ENCODE assay signal across 9 cellular contexts in genomic region chr7:92830532-92831110, GRCh38. TPM values are rescaled to one million over a fixed set of nuclear protein-coding genes. Genes with fewer than 3 reads are reported as not detected.
DNase-seq lines count a peak whose midpoint lies in the region; ATAC-seq, FAIRE-seq and TF ChIP-seq lines count a peak whose summit lies in the region.
"Had no signal": no experiment of that assay in that cellular context is flagged by ENCODE, and none has a peak within 500 bp of the region (broad histone marks: within the 10 kb centered on the region; RNA-seq: fewer than 3 reads in every experiment).

No MANE protein-coding gene starts in this region.

- no peak for TF ChIP-seq POLR2A in body of pancreas (IDR thresholded peaks at IDR 0.05)

- no peak overlapping the region for H3K4me3 ChIP-seq in CD8-positive, alpha-beta T cell (ENCODE audit: low read depth, low read length)
- H3K4me3 ChIP-seq in HUES6 (ENCODE audit: low read depth, low read length) (peak overlapping the region; percentile 90), keratinocyte (ENCODE audit: control insufficient read depth in 2 of 3, extremely low read depth in 1 of 3, insufficient read depth in 2 of 3, low read depth in 1 of 3, low read length in 3 of 3) (no peak overlapping the region), body of pancreas (no peak overlapping the region)

- H3K27ac ChIP-seq in CD8-positive, alpha-beta T cell (ENCODE audit: low read depth, low read length): no peak overlapping the region
- H3K27ac ChIP-seq in HUES6 (ENCODE audit: low read depth, low read length) (no peak overlapping the region), keratinocyte (ENCODE audit: control insufficient read depth, insufficient read depth, low read length) (peak overlapping the region; percentile 91), body of pancreas (no peak overlapping the region)
- H3K27ac ChIP-seq: pancreas had no signal

- H3K79me2 ChIP-seq in keratinocyte (ENCODE audit: control insufficient read depth, insufficient read depth, low read length): peaks cover 99% of the 10 kb centered on the region

- H2AFZ ChIP-seq in keratinocyte (ENCODE audit: control insufficient read depth, low read length): no peak overlapping the region

- POLR2A ChIA-PET in CD8-positive, alpha-beta T cell (lab: Charles Lee): interaction anchor here (1.0 to 1.5 kb wide), 2 partner anchors 13 to 15 kb away, joined by 4 to 5 read pairs; no protein-coding TSS in a partner anchor
- POLR2A ChIA-PET in activated CD8-positive, alpha-beta T cell treated with anti-CD3 and anti-CD28 coated beads for 36 hours (lab: Charles Lee): interaction anchor here (1.1 to 1.7 kb wide), 5 partner anchors 13 to 195 kb away, joined by 3 to 8 read pairs (median 4); no protein-coding TSS in a partner anchor

- peaks cover 70% of the 10 kb centered on the region for H3K4me1 Mint-ChIP-seq in CD8-positive, alpha-beta T cell (ENCODE audit: low read depth)
- H3K4me1 Mint-ChIP-seq in activated CD8-positive, alpha-beta T cell treated with anti-CD3 and anti-CD28 coated beads for 36 hours (ENCODE audit: low read depth): peaks cover 56% of the 10 kb centered on the region

- H3K4me1 ChIP-seq in CD8-positive, alpha-beta T cell (ENCODE audit: insufficient read depth, low read length): peaks cover 30% of the 10 kb centered on the region
- H3K4me1 ChIP-seq in HUES6 (ENCODE audit: control insufficient read depth, insufficient read depth, low read length): peaks cover 48% of the 10 kb centered on the region
- peaks cover 40% of the 10 kb centered on the region for H3K4me1 ChIP-seq in keratinocyte (ENCODE audit: control insufficient read depth, extremely low read depth, insufficient read depth, low read length)
- H3K4me1 ChIP-seq in body of pancreas: peaks cover 40% of the 10 kb centered on the region

- peaks cover 4% of the 10 kb centered on the region for H4K20me1 ChIP-seq in keratinocyte (ENCODE audit: control insufficient read depth, extremely low read depth, insufficient read depth, low read length)

- no peak for ATAC-seq in CD8-positive, alpha-beta T cell
- no peak for ATAC-seq in activated CD8-positive, alpha-beta T cell treated with anti-CD3 and anti-CD28 coated beads for 36 hours
- ATAC-seq in HG02571 (IDR thresholded peaks at IDR 0.05; ENCODE audit: unreplicated experiment): no peak
- no peak for ATAC-seq in body of pancreas
- ATAC-seq: pancreas had no signal

- peaks cover 2% of the 10 kb centered on the region for H3K9me1 ChIP-seq in keratinocyte (ENCODE audit: control insufficient read depth, extremely low read depth, insufficient read depth, low read length)

- WGBS in body of pancreas, 2 donors: 43 to 48% methylated on average over 6 of the region's 6 CpGs

- intact Hi-C loops in CD8-positive, alpha-beta T cell (cut with DNase I, micrococcal nuclease): loop anchor here (2.0 to 10.0 kb wide), 12 partner anchors 16 to 1682 kb away; partner anchors contain the start of genes BET1 (in 2 of the 2), SAMD9 (in 2 of the 2), AKAP9 (in 1 of the 2) and ANKIB1 (in 1 of the 2)
- intact Hi-C loops in activated CD8-positive, alpha-beta T cell treated with anti-CD3 and anti-CD28 coated beads for 36 hours (cut with micrococcal nuclease): loop anchor here (5.0 kb wide), 2 partner anchors 72 to 207 kb away; no protein-coding TSS in a partner anchor
- intact Hi-C loops in body of pancreas (cut with DNase I): loop anchor here (10.0 kb wide), 2 partner anchors 136 to 206 kb away; no protein-coding TSS in a partner anchor

- no peak overlapping the region for H3K9ac ChIP-seq in HUES6 (ENCODE audit: low read length)
- H3K9ac ChIP-seq in keratinocyte (ENCODE audit: control insufficient read depth, extremely low read depth, insufficient read depth, low read length): no peak overlapping the region

- H3K27ac Mint-ChIP-seq in CD8-positive, alpha-beta T cell: peak overlapping the region; percentile 50
- H3K27ac Mint-ChIP-seq in activated CD8-positive, alpha-beta T cell treated with anti-CD3 and anti-CD28 coated beads for 36 hours: peak overlapping the region; percentile 65

- no peak for DNase-seq in CD8-positive, alpha-beta T cell
- DNase-seq in activated CD8-positive, alpha-beta T cell treated with anti-CD3 and anti-CD28 coated beads for 36 hours: no peak
- DNase-seq in keratinocyte (ENCODE audit: low read depth, low spot score) (no peak), hippocampal formation (lab: John Stamatoyannopoulos, UW) (no peak), body of pancreas (no peak), amniotic stem cell (lab: John Stamatoyannopoulos, UW) (no peak)
- DNase-seq: pancreas had no signal

- no peaks in the 10 kb centered on the region for H3K27me3 ChIP-seq in CD8-positive, alpha-beta T cell (ENCODE audit: insufficient read depth, low read length)
- H3K27me3 ChIP-seq in HUES6 (ENCODE audit: control insufficient read depth, insufficient read depth, low read length) (no peaks in the 10 kb centered on the region), keratinocyte (ENCODE audit: control insufficient read depth, extremely low read depth, insufficient read depth, low read length) (no peaks in the 10 kb centered on the region), body of pancreas (no peaks in the 10 kb centered on the region)
- H3K27me3 ChIP-seq: pancreas had no signal

- H3K9me3 ChIP-seq in CD8-positive, alpha-beta T cell (ENCODE audit: low read length): no peaks in the 10 kb centered on the region
- H3K9me3 ChIP-seq in HUES6 (ENCODE audit: control insufficient read depth, insufficient read depth, low read depth, low read length): no peaks in the 10 kb centered on the region
- no peaks in the 10 kb centered on the region for H3K9me3 ChIP-seq in keratinocyte (ENCODE audit: control insufficient read depth, low read depth, low read length)
- no peaks in the 10 kb centered on the region for H3K9me3 ChIP-seq in body of pancreas
- H3K9me3 ChIP-seq: pancreas had no signal

- no peak for FAIRE-seq in keratinocyte (lab: Jason Lieb, UNC)
- FAIRE-seq: pancreas had no signal

- peaks cover 28% of the 10 kb centered on the region for H3K36me3 Mint-ChIP-seq in CD8-positive, alpha-beta T cell
- peaks cover 68% of the 10 kb centered on the region for H3K36me3 Mint-ChIP-seq in activated CD8-positive, alpha-beta T cell treated with anti-CD3 and anti-CD28 coated beads for 36 hours (ENCODE audit: low read depth)

- TF ChIP-seq CTCF in CD8-positive, alpha-beta T cell (IDR thresholded peaks at IDR 0.05): no peak
- TF ChIP-seq CTCF in activated CD8-positive, alpha-beta T cell treated with anti-CD3 and anti-CD28 coated beads for 36 hours (IDR thresholded peaks at IDR 0.05): no peak
- TF ChIP-seq CTCF in keratinocyte (optimal IDR thresholded peaks at IDR 0.05 in 1 of 3, IDR thresholded peaks at IDR 0.05 in 1 of 3, conservative IDR thresholded peaks at IDR 0.05 in 1 of 3; ENCODE audit: extremely low read depth in 1 of 3, insufficient read depth in 2 of 3, low read length in 3 of 3) (no peak), body of pancreas (IDR thresholded peaks at IDR 0.05) (no peak)

- no peaks in the 10 kb centered on the region for H3K36me3 ChIP-seq in CD8-positive, alpha-beta T cell (ENCODE audit: insufficient read depth, low read length)
- H3K36me3 ChIP-seq in HUES6 (ENCODE audit: control insufficient read depth, insufficient read depth, low read length) (peaks cover 5% of the 10 kb centered on the region; the same call in 1 of the 2 replicates), keratinocyte (ENCODE audit: control insufficient read depth in 2 of 2, extremely low read depth in 1 of 2, insufficient read depth in 2 of 2, low read length in 2 of 2) (peaks cover 3 to 36% of the 10 kb centered on the region in 2 experiments), body of pancreas (replicated peaks in 1 of 2; ENCODE audit: insufficient read depth in 1 of 2, low read depth in 2 of 2) (no peaks in the 10 kb centered on the region)
- H3K36me3 ChIP-seq: pancreas had no signal

- dilution Hi-C loops in keratinocyte (cut with MboI; ENCODE audit: extremely low pct_ligation_motif_present, low sequenced_read_pairs): no loop called here

- peak overlapping the region; percentile 93 for H3K4me2 ChIP-seq in keratinocyte (ENCODE audit: control insufficient read depth, extremely low read depth, insufficient read depth, low read depth, low read length)

- CTCF ChIA-PET in CD8-positive, alpha-beta T cell (lab: Charles Lee): interaction anchor here (0.7 to 3.6 kb wide), 4 partner anchors 13 to 209 kb away, joined by 3 to 44 read pairs (median 13); no protein-coding TSS in a partner anchor
- CTCF ChIA-PET in activated CD8-positive, alpha-beta T cell treated with anti-CD3 and anti-CD28 coated beads for 36 hours (lab: Charles Lee): interaction anchor here (1.4 to 6.3 kb wide), 4 partner anchors 13 to 208 kb away, joined by 5 to 65 read pairs (median 23); no protein-coding TSS in a partner anchor

- no peaks in the 10 kb centered on the region for H3K9me3 Mint-ChIP-seq in CD8-positive, alpha-beta T cell
- H3K9me3 Mint-ChIP-seq in activated CD8-positive, alpha-beta T cell treated with anti-CD3 and anti-CD28 coated beads for 36 hours: no peaks in the 10 kb centered on the region

- H3K4me3 Mint-ChIP-seq in CD8-positive, alpha-beta T cell: peak overlapping the region; percentile 45
- H3K4me3 Mint-ChIP-seq in activated CD8-positive, alpha-beta T cell treated with anti-CD3 and anti-CD28 coated beads for 36 hours: peak overlapping the region; percentile 94

- peaks cover 2% of the 10 kb centered on the region for H3K27me3 Mint-ChIP-seq in CD8-positive, alpha-beta T cell (ENCODE audit: low read depth)
- no peaks in the 10 kb centered on the region for H3K27me3 Mint-ChIP-seq in activated CD8-positive, alpha-beta T cell treated with anti-CD3 and anti-CD28 coated beads for 36 hours

RNA-seq across cellular contexts. Expression of gene CDK6, which starts 5.8 kb away (rescaled TPM):
- total RNA-seq in CD8-positive, alpha-beta T cell: 10 to 100 TPM; 15.9 to 16.7 TPM
- total RNA-seq in activated CD8-positive, alpha-beta T cell treated with anti-CD3 and anti-CD28 coated beads for 36 hours: 100 to 1,000 TPM; 130 to 138 TPM
- 39.1 to 68.6 TPM (median 53.5 TPM) in 3 replicates for polyA plus RNA-seq in keratinocyte
- 14.0 TPM for polyA plus RNA-seq in keratinocyte (2011; ENCODE audit: low read depth)
- polyA plus RNA-seq in keratinocyte (2011; cell fraction: cytosol; rRNA removed): 36.9 and 54.9 TPM in 2 replicates
- 83.0 and 86.9 TPM in 2 replicates for polyA plus RNA-seq in keratinocyte (2011; cell fraction: nucleus; rRNA removed)
- 16.7 and 45.7 TPM in 2 replicates for polyA plus RNA-seq in keratinocyte (2012; ENCODE audit: low replicate concordance)
- 147 to 201 TPM (median 184 TPM) in 3 replicates for polyA minus RNA-seq in keratinocyte
- 165 TPM for polyA minus RNA-seq in keratinocyte (2011; cell fraction: cytosol; rRNA and poly(A)+ RNA removed)
- polyA minus RNA-seq in keratinocyte (2011; cell fraction: nucleus; rRNA and poly(A)+ RNA removed): 224 and 339 TPM in 2 replicates
- 10 to 100 TPM; 32.6 to 35.0 TPM for total RNA-seq in body of pancreas
